ENCODE assay signal across 9 cellular contexts in the genomic region with DNA sequence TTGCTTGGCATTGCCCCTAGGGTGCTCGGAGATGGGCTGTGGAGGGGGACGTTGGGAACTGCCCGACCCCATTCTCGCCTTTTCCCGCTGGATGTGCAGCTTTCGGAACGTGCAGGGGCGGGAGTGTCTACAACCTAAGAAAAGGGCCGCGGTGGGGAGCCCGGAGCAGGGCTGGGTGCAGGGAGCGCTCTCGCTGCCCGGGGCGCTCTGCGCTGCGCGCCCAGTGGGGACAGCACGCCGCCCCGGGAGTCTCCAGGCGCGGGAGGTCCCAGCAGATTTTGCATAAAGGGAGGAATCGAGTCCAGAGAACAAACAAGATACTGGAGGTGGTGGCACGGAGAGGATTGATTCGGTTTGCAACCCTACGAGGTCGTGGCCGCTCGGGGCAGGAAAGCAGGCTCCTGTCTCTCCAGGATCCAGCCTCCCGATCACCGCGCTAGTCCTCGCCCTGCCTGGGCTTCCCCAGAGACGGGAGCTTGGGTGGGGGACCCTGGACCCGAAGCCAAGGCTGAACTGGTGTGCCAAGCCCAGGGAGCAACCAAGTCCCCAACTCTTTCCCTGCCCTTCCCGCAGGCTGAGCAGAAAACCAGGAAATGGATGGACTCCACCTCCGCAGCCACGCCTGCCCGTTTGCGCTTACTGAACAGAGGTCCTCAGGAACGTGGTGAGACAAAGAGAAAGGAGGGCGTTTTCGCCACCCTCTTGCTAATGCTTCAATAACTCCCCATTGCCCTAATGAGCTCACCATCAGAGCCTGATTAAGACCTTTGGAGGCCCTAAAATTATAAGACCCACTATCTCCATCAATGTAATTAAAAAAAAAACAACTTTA. TPM values are rescaled to one million over a fixed set of nuclear protein-coding genes. Genes with fewer than 3 reads are reported as not detected.
A peak's percentile ranks its signal among the peaks of the same experiment; 100 is the strongest.
DNase-seq lines count a peak whose midpoint lies in the region; ATAC-seq and TF ChIP-seq lines count a peak whose summit lies in the region.
"Had no signal": no experiment of that assay in that cellular context is flagged by ENCODE, and none has a peak within 500 bp of the region (broad histone marks: within the 10 kb centered on the region; RNA-seq: fewer than 3 reads in every experiment).

No MANE protein-coding gene starts in this region.

- H3K4me1 Mint-ChIP-seq in CD8-positive, alpha-beta T cell (ENCODE audit: low read depth): peaks cover 10% of the 10 kb centered on the region

- CTCF ChIA-PET in CD8-positive, alpha-beta T cell (lab: Charles Lee): no interaction called here

- H3K9me3 Mint-ChIP-seq in CD8-positive, alpha-beta T cell: no peaks in the 10 kb centered on the region

- H3K4me3 ChIP-seq in astrocyte of the spinal cord (ENCODE audit: low read depth, low read length) (peak overlapping the region; percentile 54), iPS-18c (ENCODE audit: insufficient read depth, low read depth, low read length) (peak overlapping the region; percentile 84), skin epidermis (peak overlapping the region; percentile 28 to 54 (median 38))
- no peak overlapping the region for H3K4me3 ChIP-seq in CD8-positive, alpha-beta T cell (ENCODE audit: low read depth, low read length)

- POLR2A ChIA-PET in CD8-positive, alpha-beta T cell (lab: Charles Lee): no interaction called here

- ATAC-seq in HG02642 (IDR thresholded peaks at IDR 0.05; ENCODE audit: poor library complexity, unreplicated experiment): no peak
- no peak for ATAC-seq in CD8-positive, alpha-beta T cell

- peak overlapping the region in 10 of 21 experiments; percentile 30 to 65 (median 50) for H3K27ac ChIP-seq in skin epidermis
- H3K27ac ChIP-seq in CD8-positive, alpha-beta T cell (ENCODE audit: low read depth, low read length): no peak overlapping the region

- no peaks in the 10 kb centered on the region for H3K4me1 ChIP-seq in CD8-positive, alpha-beta T cell (ENCODE audit: insufficient read depth, low read length)

- DNase-seq in NOMO-1 (lab: John Stamatoyannopoulos, UW; ENCODE audit: unreplicated experiment in 2 of 2) (peak; percentile 26 to 27), NOMO-1 treated with dmso at 0.1 percent for 144 hours (lab: John Stamatoyannopoulos, UW; ENCODE audit: unreplicated experiment) (no peak), NCI-H2107 treated with DMSO at 0.1 percent for 48 hours (lab: John Stamatoyannopoulos, UW; ENCODE audit: unreplicated experiment) (peak; percentile 46), astrocyte of the spinal cord (ENCODE audit: low read depth, low spot score) (peak; percentile 57)
- DNase-seq in CD8-positive, alpha-beta T cell: no peak
- DNase-seq: DND-41 had no signal

- intact Hi-C loops in CD8-positive, alpha-beta T cell (cut with DNase I, micrococcal nuclease): no loop called here

- no peak overlapping the region for H3K4me3 Mint-ChIP-seq in CD8-positive, alpha-beta T cell

- peak; percentile 2 for TF ChIP-seq CTCF in astrocyte of the spinal cord (IDR thresholded peaks at IDR 0.05; ENCODE audit: low read depth, low read length)
- TF ChIP-seq CTCF in CD8-positive, alpha-beta T cell (IDR thresholded peaks at IDR 0.05): no peak

- H3K36me3 ChIP-seq in CD8-positive, alpha-beta T cell (ENCODE audit: insufficient read depth, low read length): no peaks in the 10 kb centered on the region

- peaks cover 4% of the 10 kb centered on the region for H3K27me3 ChIP-seq in CD8-positive, alpha-beta T cell (ENCODE audit: insufficient read depth, low read length)

- peaks cover 49% of the 10 kb centered on the region for H3K27me3 Mint-ChIP-seq in CD8-positive, alpha-beta T cell (ENCODE audit: low read depth)

- no peaks in the 10 kb centered on the region for H3K36me3 Mint-ChIP-seq in CD8-positive, alpha-beta T cell

- H3K9me3 ChIP-seq in iPS-18c (ENCODE audit: control insufficient read depth, insufficient read depth, low read length): peaks cover 6% of the 10 kb centered on the region
- H3K9me3 ChIP-seq in CD8-positive, alpha-beta T cell (ENCODE audit: low read length): no peaks in the 10 kb centered on the region

- in situ Hi-C loops in astrocyte of the spinal cord (cut with HindIII; ENCODE audit: low sequenced_read_pairs): no loop called here

- H3K27ac Mint-ChIP-seq in CD8-positive, alpha-beta T cell: no peak overlapping the region

RNA-seq across cellular contexts. Expression of gene NOX5, which starts 59.7 kb away (rescaled TPM):
- total RNA-seq in CD8-positive, alpha-beta T cell: not detected

Comparison
In these comparisons a context has a peak if more than half of its experiments do, and no peak if none do; other contexts are left out.
1. DNase-seq: peak in NOMO-1 (2 of 2), NCI-H2107 treated with DMSO at 0.1 percent for 48 hours (single experiment) and astrocyte of the spinal cord (single experiment); none in NOMO-1 treated with dmso at 0.1 percent for 144 hours (single experiment) and CD8-positive, alpha-beta T cell (0 of 7).